ENCODE assay signal across 10 cellular contexts in genomic region chr7:35971133-35971995, GRCh38.
DNase-seq lines count a peak whose midpoint lies in the region; ATAC-seq, FAIRE-seq and TF ChIP-seq lines count a peak whose summit lies in the region.
"Had no signal": no experiment of that assay in that cellular context is flagged by ENCODE, and none has a peak within 500 bp of the region (broad histone marks: within the 10 kb centered on the region; RNA-seq: fewer than 3 reads in every experiment).

No MANE protein-coding gene starts in this region.

- H3K9me2 ChIP-seq in DOHH2 (replicated peaks; ENCODE audit: control insufficient read depth, low read length): no peaks in the 10 kb centered on the region

- TF ChIP-seq POLR2A in vagina (IDR thresholded peaks at IDR 0.05): no peak

- H3K4me3 ChIP-seq in DOHH2 (ENCODE audit: low read length) (peak overlapping the region; percentile 55), pancreas (peak overlapping the region in 2 of 4 donors; percentile 32 to 42), vagina (peak overlapping the region in 1 of 2 donors; percentile 14)

- ATAC-seq in esophagus mucosa (peak; percentile 32), pancreas (peak; percentile 84 to 88 (median 86))
- ATAC-seq: HCT116 had no signal

- H3K36me3 ChIP-seq in DOHH2 (ENCODE audit: control insufficient read depth, low read length) (no peaks in the 10 kb centered on the region), pancreas (no peaks in the 10 kb centered on the region), vagina (no peaks in the 10 kb centered on the region)

- peak overlapping the region; percentile 63 for H3K4me2 ChIP-seq in DOHH2 (ENCODE audit: low read length)

- H3K27me3 ChIP-seq in DOHH2 (ENCODE audit: control insufficient read depth, low read length): peaks cover 22% of the 10 kb centered on the region
- peaks cover 0 to 4% (median 0%) of the 10 kb centered on the region in 4 donors for H3K27me3 ChIP-seq in pancreas
- H3K27me3 ChIP-seq in vagina: no peaks in the 10 kb centered on the region

- TF ChIP-seq CTCF in DOHH2 (IDR thresholded peaks at IDR 0.05; ENCODE audit: low read depth, low read length, poor library complexity, severe bottlenecking) (peak; percentile 59), pancreas (IDR thresholded peaks at IDR 0.05) (peak in 2 of 4 donors; percentile 10 to 11), vagina (IDR thresholded peaks at IDR 0.05) (no peak)

- WGBS in pancreas, 2 donors: 30 to 35% methylated on average over 43 to 56 of the region's 56 CpGs

- H4K20me1 ChIP-seq in DOHH2 (ENCODE audit: control insufficient read depth, insufficient read depth, low read depth, low read length): no peaks in the 10 kb centered on the region

- FAIRE-seq in pancreas (lab: Jason Lieb, UNC): no peak
- FAIRE-seq: G401.6 had no signal

- H3K27ac ChIP-seq in DOHH2 (ENCODE audit: low read depth, low read length) (no peak overlapping the region), pancreas (no peak overlapping the region), vagina (no peak overlapping the region)

- H3K4me1 ChIP-seq in DOHH2 (ENCODE audit: control insufficient read depth, low read length) (peaks cover 8% of the 10 kb centered on the region; the same call in 1 of the 2 replicates), pancreas (no peaks in the 10 kb centered on the region), vagina (no peaks in the 10 kb centered on the region)

- DNase-seq in NCI-H1930 (lab: John Stamatoyannopoulos, UW) (peak; percentile 7 to 22), pancreas (peak in 2 of 6 donors; percentile 69 to 80), UCSD-AML1 (lab: John Stamatoyannopoulos, UW; ENCODE audit: unreplicated experiment) (no peak), mucosa of gallbladder (ENCODE audit: low spot score) (no peak), vagina (ENCODE audit: extremely low spot score in 2 of 2) (no peak), HCEC 1CT (no peak)

- H3F3A ChIP-seq in DOHH2 (ENCODE audit: control insufficient read depth, insufficient read depth): no peaks in the 10 kb centered on the region; the same call in 1 of the 2 replicates

- H3K9me3 ChIP-seq in DOHH2 (ENCODE audit: control insufficient read depth, insufficient read depth, low read length): no peaks in the 10 kb centered on the region
- no peaks in the 10 kb centered on the region for H3K9me3 ChIP-seq in pancreas
- no peaks in the 10 kb centered on the region for H3K9me3 ChIP-seq in vagina

- no peaks in the 10 kb centered on the region for H3K79me2 ChIP-seq in DOHH2 (ENCODE audit: control insufficient read depth, low read length)

- intact Hi-C loops in pancreas (cut with DNase I) (no loop called here), vagina (cut with DNase I) (loop anchor here (10.0 kb wide), 1 partner anchor 57 kb away; no protein-coding TSS in a partner anchor)

Comparison
In these comparisons a context has a peak if more than half of its experiments do, and no peak if none do; other contexts are left out.
1. DNase-seq: peak in NCI-H1930 (2 of 2); none in UCSD-AML1 (single experiment), mucosa of gallbladder (single experiment), vagina (0 of 2) and HCEC 1CT (single experiment).